Comparison of ENCODE assay signal across 21 cellular contexts in the genomic region with DNA sequence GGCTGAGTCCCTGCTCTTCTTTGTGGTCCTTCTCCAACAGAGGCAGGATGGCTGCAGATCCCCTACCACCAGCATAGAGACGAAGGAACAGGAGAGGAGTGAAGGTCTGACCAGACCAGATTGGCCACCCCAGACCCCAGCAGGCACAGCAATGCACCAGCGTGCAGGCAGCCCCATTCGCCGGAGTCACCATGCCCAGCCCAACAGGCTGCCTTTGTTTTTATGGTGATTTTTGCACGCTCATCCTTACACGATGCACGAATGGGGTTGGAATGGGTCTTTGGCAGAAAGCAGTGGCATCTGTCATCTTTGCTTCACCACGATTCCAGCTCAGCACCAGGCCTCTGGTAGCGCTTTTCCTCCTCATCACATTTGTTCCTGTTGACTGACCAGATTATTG.
A peak's percentile ranks its signal among the peaks of the same experiment; 100 is the strongest.
DNase-seq lines count a peak whose midpoint lies in the region; FAIRE-seq and TF ChIP-seq lines count a peak whose summit lies in the region.
"Had no signal": no experiment of that assay in that cellular context is flagged by ENCODE, and none has a peak within 500 bp of the region (broad histone marks: within the 10 kb centered on the region; RNA-seq: fewer than 3 reads in every experiment).

No MANE protein-coding gene starts in this region.

- H3K4me3 ChIP-seq in esophagus muscularis mucosa: no peak overlapping the region
- no peak overlapping the region for H3K4me3 ChIP-seq in neuronal stem cell (ENCODE audit: low read length in 2 of 2)
- H3K4me3 ChIP-seq: BLaER1, GM23338 had no signal

- H3K27me3 ChIP-seq in esophagus muscularis mucosa (no peaks in the 10 kb centered on the region), neuronal stem cell (ENCODE audit: control insufficient read depth in 3 of 3, insufficient read depth in 3 of 3, low read depth in 1 of 3, low read length in 3 of 3) (no peaks in the 10 kb centered on the region)
- H3K27me3 ChIP-seq: BLaER1 had no signal

- no peak overlapping the region for H3K9ac ChIP-seq in neuronal stem cell (ENCODE audit: low read depth, low read length, poor library complexity)
- H3K9ac ChIP-seq: BLaER1 had no signal

- H2AFZ ChIP-seq in neuronal stem cell (ENCODE audit: low read length): peak overlapping the region; percentile 3
- H2AFZ ChIP-seq: GM23338 had no signal

- H3K27ac ChIP-seq in esophagus muscularis mucosa (replicated peaks in 1 of 4) (no peak overlapping the region), neuronal stem cell (replicated peaks; ENCODE audit: low read length) (no peak overlapping the region)
- H3K27ac ChIP-seq: BLaER1, C4-2B had no signal

- no peak for TF ChIP-seq CTCF in esophagus muscularis mucosa (IDR thresholded peaks at IDR 0.05)

- H2BK12ac ChIP-seq in neuronal stem cell (ENCODE audit: low read length): no peak overlapping the region

- TF ChIP-seq POLR2A in esophagus muscularis mucosa (IDR thresholded peaks at IDR 0.05; ENCODE audit: low read depth): no peak
- TF ChIP-seq POLR2A in GM12891 (IDR thresholded peaks at IDR 0.05; ENCODE audit: low read depth, low read length): no peak

- no peaks in the 10 kb centered on the region for H3K79me1 ChIP-seq in neuronal stem cell (ENCODE audit: low read depth, low read length)

- H3K36me3 ChIP-seq in esophagus muscularis mucosa: no peaks in the 10 kb centered on the region
- H3K36me3 ChIP-seq in neuronal stem cell (replicated peaks in 1 of 2; ENCODE audit: control insufficient read depth in 2 of 2, insufficient read depth in 2 of 2, low read length in 2 of 2): no peaks in the 10 kb centered on the region
- H3K36me3 ChIP-seq: BLaER1 had no signal

- peak; percentile 91 for DNase-seq in NCI-H1694 treated with DMSO at 0.1 percent for 48 hours (lab: John Stamatoyannopoulos, UW)
- DNase-seq in NCI-H2171 treated with DMSO at 0.1 percent for 48 hours (lab: John Stamatoyannopoulos, UW): peak; percentile 64
- peak; percentile 83 for DNase-seq in esophagus muscularis mucosa (ENCODE audit: extremely low spot score)
- DNase-seq in neuronal stem cell (ENCODE audit: low spot score): no peak
- DNase-seq in activated CD4-positive, alpha-beta T cell treated with anti-CD3 and anti-CD28 coated beads for 48 hours: no peak
- no peak for DNase-seq in cerebellum (ENCODE audit: low spot score)
- no peak for DNase-seq in GM12891 (ENCODE audit: insufficient read length, low spot score)
- DNase-seq in NCI-H128 (lab: John Stamatoyannopoulos, UW; ENCODE audit: unreplicated experiment): no peak
- DNase-seq: CD4-positive, CD25-positive, alpha-beta regulatory T cell; CD8-positive, alpha-beta memory T cell; DMS153; DND-41; H7; HCEC 1CT had no signal

- WGBS in esophagus muscularis mucosa: 87% methylated on average over 9 of the region's 9 CpGs
- no CpG with 5 or more reads among the region's 9 CpGs for WGBS in neuronal stem cell (ENCODE audit: extremely low coverage in 2 of 2, insufficient read length in 2 of 2, insufficient replicate concordance in 1 of 2), 2 donors

- H3K23ac ChIP-seq in neuronal stem cell (ENCODE audit: low read depth, low read length, poor library complexity): no peak overlapping the region

- no peak overlapping the region for H2BK15ac ChIP-seq in neuronal stem cell (ENCODE audit: low read length)

- no peak for TF ChIP-seq EP300 in esophagus muscularis mucosa (IDR thresholded peaks at IDR 0.05)

- FAIRE-seq in GM12891 (lab: Jason Lieb, UNC): no peak
- FAIRE-seq: A204.1, D721Med, G401.6, GM19239 had no signal

- H2BK120ac ChIP-seq in neuronal stem cell (ENCODE audit: low read depth, low read length): no peak overlapping the region

- H2AK5ac ChIP-seq in neuronal stem cell (ENCODE audit: low read depth, low read length): no peak overlapping the region

- H3K4me1 ChIP-seq in esophagus muscularis mucosa: no peaks in the 10 kb centered on the region
- H3K4me1 ChIP-seq in neuronal stem cell (ENCODE audit: control insufficient read depth in 2 of 2, insufficient read depth in 1 of 2, low read depth in 1 of 2, low read length in 2 of 2): peaks cover 0 to 4% of the 10 kb centered on the region in 2 donors
- H3K4me1 ChIP-seq: BLaER1 had no signal

- H3K14ac ChIP-seq in neuronal stem cell (ENCODE audit: low read length): no peak overlapping the region

- no peak overlapping the region for H3K4ac ChIP-seq in neuronal stem cell (ENCODE audit: low read length)

- no peak overlapping the region for H2BK5ac ChIP-seq in neuronal stem cell (ENCODE audit: low read length)

- H3K18ac ChIP-seq in neuronal stem cell (ENCODE audit: low read length): no peak overlapping the region

- H3K9me3 ChIP-seq in esophagus muscularis mucosa: no peaks in the 10 kb centered on the region
- H3K9me3 ChIP-seq in neuronal stem cell (replicated peaks in 1 of 2; ENCODE audit: control insufficient read depth in 2 of 2, insufficient read depth in 1 of 2, low read depth in 1 of 2, low read length in 2 of 2): no peaks in the 10 kb centered on the region
- H3K9me3 ChIP-seq: BLaER1 had no signal

- intact Hi-C loops in esophagus muscularis mucosa (cut with DNase I): no loop called here

- H4K8ac ChIP-seq in neuronal stem cell (ENCODE audit: low read depth, low read length): no peak overlapping the region

- no peak overlapping the region for H4K91ac ChIP-seq in neuronal stem cell (ENCODE audit: low read depth, low read length, poor library complexity)

- no peak overlapping the region for H3K4me2 ChIP-seq in neuronal stem cell (ENCODE audit: insufficient read depth, low read length, poor library complexity, severe bottlenecking)
- H3K4me2 ChIP-seq: BLaER1, GM23338 had no signal

TF ChIP-seq in GM12891, 5 proteins besides CTCF, POLR2A, EP300 and RAD21:
- no peak for TF ChIP-seq TAF1 (IDR thresholded peaks at IDR 0.05; ENCODE audit: low read depth, low read length)
- TF ChIP-seq SPI1 (IDR thresholded peaks at IDR 0.05; ENCODE audit: low read depth, low read length): no peak
- TF ChIP-seq POU2F2 (IDR thresholded peaks at IDR 0.05; ENCODE audit: low read depth, low read length): no peak

Comparison
In these comparisons a context has a peak if more than half of its experiments do, and no peak if none do; other contexts are left out.
1. DNase-seq: peak in NCI-H1694 treated with DMSO at 0.1 percent for 48 hours (single experiment), NCI-H2171 treated with DMSO at 0.1 percent for 48 hours (single experiment) and esophagus muscularis mucosa (single experiment); none in neuronal stem cell (single experiment), activated CD4-positive, alpha-beta T cell treated with anti-CD3 and anti-CD28 coated beads for 48 hours (single experiment), cerebellum (single experiment), GM12891 (single experiment) and NCI-H128 (single experiment).